1 cellular context compared by ENCODE assay signal in genomic region chr18:48446582-48447225, GRCh38.
TF ChIP-seq lines count a peak whose summit lies in the region.

No MANE protein-coding gene starts in this region.

TF ChIP-seq in HepG2, 621 proteins besides CTCF, POLR2A, EP300 and RAD21 (continued from another document and continues in another):
- TF ChIP-seq GPBP1L1 (CRISPR knock-in tag; IDR thresholded peaks at IDR 0.05) (no peak), IRX3 (CRISPR knock-in tag; IDR thresholded peaks at IDR 0.05; ENCODE audit: borderline replicate concordance, low read depth) (0 out of 2 replicates have a peak, but pooled peaks have one; percentile 57), ZNF430 (CRISPR knock-in tag; IDR thresholded peaks at IDR 0.05) (0 out of 2 replicates have a peak, but pooled peaks have one; percentile 39), RERE (CRISPR knock-in tag; IDR thresholded peaks at IDR 0.05; ENCODE audit: low read depth) (no peak), KDM5B (CRISPR knock-in tag; IDR thresholded peaks at IDR 0.05; ENCODE audit: borderline replicate concordance) (peak; percentile 46; the same call in 1 of the 2 replicates), POGZ (CRISPR knock-in tag; IDR thresholded peaks at IDR 0.05) (0 out of 2 replicates have a peak, but pooled peaks have one; percentile 62), THAP9 (CRISPR knock-in tag; IDR thresholded peaks at IDR 0.05; ENCODE audit: borderline replicate concordance) (peak; percentile 32; the same call in 1 of the 2 replicates), KIAA2018 (CRISPR knock-in tag; IDR thresholded peaks at IDR 0.05; ENCODE audit: borderline replicate concordance) (no peak), ELF4 (CRISPR knock-in tag; IDR thresholded peaks at IDR 0.05; ENCODE audit: borderline replicate concordance) (no peak), ZNF205 (CRISPR knock-in tag; IDR thresholded peaks at IDR 0.05) (peak; percentile 20; the same call in 1 of the 2 replicates), CBX2 (IDR thresholded peaks at IDR 0.05; ENCODE audit: low read depth, low read length) (no peak), CBX2 (CRISPR knock-in tag; IDR thresholded peaks at IDR 0.05; ENCODE audit: low read depth) (no peak), ZNF83 (CRISPR knock-in tag; IDR thresholded peaks at IDR 0.05; ENCODE audit: borderline replicate concordance) (peak; percentile 49; the same call in 1 of the 2 replicates), ZNF766 (CRISPR knock-in tag; IDR thresholded peaks at IDR 0.05; ENCODE audit: borderline replicate concordance) (no peak), HMGXB4 (CRISPR knock-in tag; IDR thresholded peaks at IDR 0.05; ENCODE audit: borderline replicate concordance in 1 of 2, low read depth in 1 of 2) (peak; percentile 72 to 77; a peak in 3 of 4 replicates), ELF3 (CRISPR knock-in tag; IDR thresholded peaks at IDR 0.05) (0 out of 2 replicates have a peak, but pooled peaks have one; percentile 31), KAT8 (CRISPR knock-in tag; IDR thresholded peaks at IDR 0.05) (0 out of 2 replicates have a peak, but pooled peaks have one; percentile 28), NFE2 (CRISPR knock-in tag; IDR thresholded peaks at IDR 0.05) (no peak), CSRNP1 (CRISPR knock-in tag; IDR thresholded peaks at IDR 0.05) (0 out of 2 replicates have a peak, but pooled peaks have one; percentile 72), HDAC2 (CRISPR knock-in tag; IDR thresholded peaks at IDR 0.05) (peak; percentile 56; the same call in 1 of the 2 replicates)
- TF ChIP-seq, protein P1, sequence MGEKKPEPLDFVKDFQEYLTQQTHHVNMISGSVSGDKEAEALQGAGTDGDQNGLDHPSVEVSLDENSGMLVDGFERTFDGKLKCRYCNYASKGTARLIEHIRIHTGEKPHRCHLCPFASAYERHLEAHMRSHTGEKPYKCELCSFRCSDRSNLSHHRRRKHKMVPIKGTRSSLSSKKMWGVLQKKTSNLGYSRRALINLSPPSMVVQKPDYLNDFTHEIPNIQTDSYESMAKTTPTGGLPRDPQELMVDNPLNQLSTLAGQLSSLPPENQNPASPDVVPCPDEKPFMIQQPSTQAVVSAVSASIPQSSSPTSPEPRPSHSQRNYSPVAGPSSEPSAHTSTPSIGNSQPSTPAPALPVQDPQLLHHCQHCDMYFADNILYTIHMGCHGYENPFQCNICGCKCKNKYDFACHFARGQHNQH (CRISPR knock-in tag; IDR thresholded peaks at IDR 0.05) = peak; percentile 54; the same call in 1 of the 2 replicates
